8 cellular contexts compared by ENCODE assay signal in genomic region chr15:34610388-34610787, GRCh38. TPM values are rescaled to one million over a fixed set of nuclear protein-coding genes. Genes with fewer than 3 reads are reported as not detected.
DNase-seq lines count a peak whose midpoint lies in the region; ATAC-seq, FAIRE-seq and TF ChIP-seq lines count a peak whose summit lies in the region.

No MANE protein-coding gene starts in this region.

- DNase-seq in left ventricle myocardium superior: no peak
- no peak for DNase-seq in cardiac septum (ENCODE audit: low spot score)
- DNase-seq in NCI-H82 treated with DMSO at 0.1 percent for 48 hours (lab: John Stamatoyannopoulos, UW; ENCODE audit: unreplicated experiment): peak; percentile 23
- no peak for DNase-seq in endothelial cell (ENCODE audit: low spot score)
- DNase-seq in urothelium cell line (ENCODE audit: low spot score): peak; percentile 12
- no peak for DNase-seq in CD14-positive monocyte (ENCODE audit: low spot score)

- no peaks in the 10 kb centered on the region for H3K9me3 Mint-ChIP-seq in endothelial cell (ENCODE audit: unreplicated experiment)
- H3K9me3 Mint-ChIP-seq in CD14-positive monocyte: no peaks in the 10 kb centered on the region

- TF ChIP-seq CTCF in endothelial cell (IDR thresholded peaks at IDR 0.05; ENCODE audit: unreplicated experiment): peak; percentile 18
- no peak for TF ChIP-seq CTCF in CD14-positive monocyte (IDR thresholded peaks at IDR 0.05)

- H3K4me1 Mint-ChIP-seq in endothelial cell (ENCODE audit: unreplicated experiment) (peaks cover 24% of the 10 kb centered on the region), CD14-positive monocyte (peaks cover 9% of the 10 kb centered on the region)

- H3K27me3 Mint-ChIP-seq in endothelial cell (ENCODE audit: unreplicated experiment) (no peaks in the 10 kb centered on the region), CD14-positive monocyte (ENCODE audit: low read depth in 3 of 3) (peaks cover 0 to 7% (median 2%) of the 10 kb centered on the region in 3 donors)

- no peak for FAIRE-seq in urothelium cell line (lab: Jason Lieb, UNC)

- ATAC-seq in left ventricle myocardium superior (peak; percentile 51), GM18505 (IDR thresholded peaks at IDR 0.05; ENCODE audit: unreplicated experiment) (no peak), HG02588 (IDR thresholded peaks at IDR 0.05; ENCODE audit: unreplicated experiment) (no peak)

- intact Hi-C loops in left ventricle myocardium superior (cut with micrococcal nuclease): loop anchor here (2.0 kb wide), 1 partner anchor 310 kb away; no protein-coding TSS in a partner anchor
- intact Hi-C loops in cardiac septum (cut with DNase I): no loop called here
- intact Hi-C loops in CD14-positive monocyte (cut with micrococcal nuclease): no loop called here

- H3K27ac Mint-ChIP-seq in endothelial cell (ENCODE audit: unreplicated experiment) (peak overlapping the region; percentile 99), CD14-positive monocyte (no peak overlapping the region)

- no peak overlapping the region for H3K4me3 Mint-ChIP-seq in endothelial cell (ENCODE audit: unreplicated experiment)
- H3K4me3 Mint-ChIP-seq in CD14-positive monocyte: no peak overlapping the region

- TF ChIP-seq POLR2A in GM18505 (IDR thresholded peaks at IDR 0.05; ENCODE audit: borderline replicate concordance, extremely low read depth, insufficient read depth, insufficient read length): no peak

- H3K36me3 Mint-ChIP-seq in endothelial cell (ENCODE audit: low read depth, unreplicated experiment): no peaks in the 10 kb centered on the region
- H3K36me3 Mint-ChIP-seq in CD14-positive monocyte: no peaks in the 10 kb centered on the region

RNA-seq across cellular contexts. Expression of gene GOLGA8B, which starts 26.9 kb away (rescaled TPM):
- total RNA-seq in left ventricle myocardium superior: 10.3 TPM
- 36.9 TPM for total RNA-seq in cardiac septum
- total RNA-seq in endothelial cell (ENCODE audit: unreplicated experiment): 89.6 TPM
- polyA plus RNA-seq in CD14-positive monocyte: under 1 TPM in 1 of 2 donors, not detected in 1; 0.37 TPM

Comparison
In these comparisons a context has a peak if more than half of its experiments do, and no peak if none do; other contexts are left out.
1. DNase-seq: peak in NCI-H82 treated with DMSO at 0.1 percent for 48 hours (single experiment) and urothelium cell line (single experiment); none in left ventricle myocardium superior (single experiment), cardiac septum (single experiment), endothelial cell (single experiment) and CD14-positive monocyte (single experiment).